Comparison of ENCODE assay signal across 8 cellular contexts in the genomic region with DNA sequence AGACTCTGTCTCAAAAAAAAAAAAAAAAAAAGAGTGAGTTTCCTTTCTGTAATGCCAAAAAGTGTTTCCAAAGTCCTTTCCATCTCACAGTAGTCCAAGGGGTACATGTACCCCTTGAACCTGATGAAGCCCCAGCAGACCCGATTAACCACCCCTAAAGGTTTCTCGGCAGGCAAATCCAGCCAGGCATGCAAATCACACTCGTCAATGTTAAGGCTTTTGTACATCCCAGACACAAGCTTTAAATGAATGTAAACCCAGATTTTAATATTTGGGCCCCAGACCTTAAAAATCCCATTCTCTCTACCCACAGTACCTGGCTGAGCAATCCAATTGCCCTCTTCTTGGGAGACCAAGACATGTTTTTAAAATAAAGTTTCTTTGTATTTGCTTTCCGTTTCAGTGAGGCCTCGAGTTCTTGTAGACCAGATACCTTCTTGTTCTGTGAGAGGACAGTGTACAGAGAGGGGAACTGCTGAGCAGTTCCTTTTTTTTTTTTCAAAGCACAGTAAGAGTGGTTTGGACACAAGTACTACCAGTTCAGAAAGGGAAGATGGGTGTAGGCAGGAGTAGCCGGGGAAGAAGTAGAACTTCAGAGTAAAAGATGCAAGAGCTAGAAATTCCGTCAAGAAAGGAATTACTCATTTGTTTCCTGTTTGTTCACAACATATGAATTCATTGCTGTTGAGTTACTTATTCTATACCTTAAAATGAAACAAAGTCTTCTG. TPM values are rescaled to one million over a fixed set of nuclear protein-coding genes. Genes with fewer than 3 reads are reported as not detected.
DNase-seq lines count a peak whose midpoint lies in the region; ATAC-seq, FAIRE-seq and TF ChIP-seq lines count a peak whose summit lies in the region.
"Had no signal": no experiment of that assay in that cellular context is flagged by ENCODE, and none has a peak within 500 bp of the region (broad histone marks: within the 10 kb centered on the region; RNA-seq: fewer than 3 reads in every experiment).

A gene with protein sequence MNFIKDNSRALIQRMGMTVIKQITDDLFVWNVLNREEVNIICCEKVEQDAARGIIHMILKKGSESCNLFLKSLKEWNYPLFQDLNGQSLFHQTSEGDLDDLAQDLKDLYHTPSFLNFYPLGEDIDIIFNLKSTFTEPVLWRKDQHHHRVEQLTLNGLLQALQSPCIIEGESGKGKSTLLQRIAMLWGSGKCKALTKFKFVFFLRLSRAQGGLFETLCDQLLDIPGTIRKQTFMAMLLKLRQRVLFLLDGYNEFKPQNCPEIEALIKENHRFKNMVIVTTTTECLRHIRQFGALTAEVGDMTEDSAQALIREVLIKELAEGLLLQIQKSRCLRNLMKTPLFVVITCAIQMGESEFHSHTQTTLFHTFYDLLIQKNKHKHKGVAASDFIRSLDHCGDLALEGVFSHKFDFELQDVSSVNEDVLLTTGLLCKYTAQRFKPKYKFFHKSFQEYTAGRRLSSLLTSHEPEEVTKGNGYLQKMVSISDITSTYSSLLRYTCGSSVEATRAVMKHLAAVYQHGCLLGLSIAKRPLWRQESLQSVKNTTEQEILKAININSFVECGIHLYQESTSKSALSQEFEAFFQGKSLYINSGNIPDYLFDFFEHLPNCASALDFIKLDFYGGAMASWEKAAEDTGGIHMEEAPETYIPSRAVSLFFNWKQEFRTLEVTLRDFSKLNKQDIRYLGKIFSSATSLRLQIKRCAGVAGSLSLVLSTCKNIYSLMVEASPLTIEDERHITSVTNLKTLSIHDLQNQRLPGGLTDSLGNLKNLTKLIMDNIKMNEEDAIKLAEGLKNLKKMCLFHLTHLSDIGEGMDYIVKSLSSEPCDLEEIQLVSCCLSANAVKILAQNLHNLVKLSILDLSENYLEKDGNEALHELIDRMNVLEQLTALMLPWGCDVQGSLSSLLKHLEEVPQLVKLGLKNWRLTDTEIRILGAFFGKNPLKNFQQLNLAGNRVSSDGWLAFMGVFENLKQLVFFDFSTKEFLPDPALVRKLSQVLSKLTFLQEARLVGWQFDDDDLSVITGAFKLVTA (minus strand): TSS at position 465 of the 728 bp plus-strand sequence. CDS start 8,111 bp downstream, outside the sequence.

- no peak for TF ChIP-seq CTCF in Peyer's patch (IDR thresholded peaks at IDR 0.05)
- TF ChIP-seq CTCF in mucosa of descending colon (IDR thresholded peaks at IDR 0.05) = no peak
- no peak for TF ChIP-seq CTCF in endothelial cell (IDR thresholded peaks at IDR 0.05; ENCODE audit: unreplicated experiment)

- no peak within 1 kb of the TSS for H3K4me3 Mint-ChIP-seq in endothelial cell (ENCODE audit: unreplicated experiment)

- H3K27ac Mint-ChIP-seq in endothelial cell (ENCODE audit: unreplicated experiment) = no peak within 1 kb of the TSS

- intact Hi-C loops in mucosa of descending colon (cut with DNase I, micrococcal nuclease) = no loop called here

- H3K4me1 ChIP-seq in Peyer's patch (no peaks in the 10 kb centered on the region), mucosa of descending colon (ENCODE audit: low read depth) (no peaks in the 10 kb centered on the region)

- FAIRE-seq in GM19239 (lab: Jason Lieb, UNC) = peak; percentile 90
- FAIRE-seq: endothelial cell of umbilical vein had no signal

- H3K9me3 Mint-ChIP-seq in endothelial cell (ENCODE audit: unreplicated experiment) = no peaks in the 10 kb centered on the region

- no peaks in the 10 kb centered on the region for H3K4me1 Mint-ChIP-seq in endothelial cell (ENCODE audit: unreplicated experiment)

- H3K27me3 ChIP-seq in Peyer's patch = no peaks in the 10 kb centered on the region

- peak; percentile 46 for DNase-seq in GM19239 (ENCODE audit: insufficient read length, low spot score)
- no peak for DNase-seq in Peyer's patch
- DNase-seq in mucosa of descending colon = no peak
- no peak for DNase-seq in NCI-H1092 treated with DMSO at 0.1 percent for 48 hours (lab: John Stamatoyannopoulos, UW)
- DNase-seq in endothelial cell (ENCODE audit: low spot score) = no peak
- no peak for DNase-seq in hepatic stellate cell (ENCODE audit: low spot score)

- peak within 1 kb of the TSS; percentile 25 to 72 (median 36) for H3K27ac ChIP-seq in Peyer's patch

- H3K36me3 Mint-ChIP-seq in endothelial cell (ENCODE audit: low read depth, unreplicated experiment) = no peaks in the 10 kb centered on the region

- TF ChIP-seq POLR2A in Peyer's patch (IDR thresholded peaks at IDR 0.05) = no peak

- ATAC-seq in HG02938 (IDR thresholded peaks at IDR 0.05; ENCODE audit: unreplicated experiment) (peak; percentile 93), mucosa of descending colon (peak; percentile 77)

- H3K9me3 ChIP-seq in Peyer's patch (no peaks in the 10 kb centered on the region), mucosa of descending colon (no peaks in the 10 kb centered on the region)

- peak within 1 kb of the TSS in 3 of 4 donors; percentile 9 to 21 (median 12) for H3K4me3 ChIP-seq in Peyer's patch
- no peak within 1 kb of the TSS for H3K4me3 ChIP-seq in mucosa of descending colon

- H3K36me3 ChIP-seq in Peyer's patch (no peaks in the 10 kb centered on the region), mucosa of descending colon (ENCODE audit: low read depth) (no peaks in the 10 kb centered on the region)

- peaks cover 6% of the 10 kb centered on the region for H3K27me3 Mint-ChIP-seq in endothelial cell (ENCODE audit: unreplicated experiment)

RNA-seq across cellular contexts. Expression of the gene that starts here (rescaled TPM):
- 1 to 10 TPM in 1 of 4 donors, under 1 TPM in 2, not detected in 1; 0.27 to 6.6 (median 0.35) TPM for total RNA-seq in Peyer's patch
- total RNA-seq in mucosa of descending colon = 1 to 10 TPM in 2 of 3 donors, under 1 TPM in 1; 0.46 to 1.8 (median 1.5) TPM
- not detected for total RNA-seq in endothelial cell (ENCODE audit: unreplicated experiment)
- total RNA-seq: endothelial cell of umbilical vein had no signal
